Comparison of ENCODE assay signal across 14 cellular contexts in the genomic region with DNA sequence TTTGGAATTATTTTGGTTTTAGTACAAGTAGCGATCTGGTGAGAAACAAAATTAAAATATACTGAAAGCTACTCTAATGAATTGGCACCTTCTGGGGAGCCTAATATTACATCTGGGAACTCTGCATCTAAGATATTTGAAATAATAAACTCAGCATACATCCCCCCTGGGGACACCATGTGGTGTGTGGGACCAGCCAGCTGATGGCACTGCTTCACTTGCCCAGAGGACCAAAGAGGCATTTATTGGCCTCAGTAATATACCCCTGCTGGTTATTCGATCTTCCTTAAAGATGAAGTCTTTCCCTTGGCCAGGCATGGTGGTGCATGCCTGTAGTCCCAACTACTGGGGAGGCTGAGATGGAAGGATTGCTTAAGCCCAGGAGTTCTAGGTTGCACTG.
A peak's percentile ranks its signal among the peaks of the same experiment; 100 is the strongest.
DNase-seq lines count a peak whose midpoint lies in the region; ATAC-seq, FAIRE-seq and TF ChIP-seq lines count a peak whose summit lies in the region.
"Had no signal": no experiment of that assay in that cellular context is flagged by ENCODE, and none has a peak within 500 bp of the region (broad histone marks: within the 10 kb centered on the region; RNA-seq: fewer than 3 reads in every experiment).

No MANE protein-coding gene starts in this region.

- no peak overlapping the region for H3K4me2 ChIP-seq in A549
- H3K4me2 ChIP-seq: BLaER1 had no signal

- H3K4me1 ChIP-seq in A549 (peaks cover 12% of the 10 kb centered on the region; the same call in 2 of the 3 replicates), heart right ventricle (no peaks in the 10 kb centered on the region)
- H3K4me1 ChIP-seq: ascending aorta, BLaER1, stomach had no signal

- H3K36me3 ChIP-seq in heart right ventricle, result no peaks in the 10 kb centered on the region
- H3K36me3 ChIP-seq: ascending aorta, BLaER1, stomach had no signal

- FAIRE-seq in A549 (lab: Jason Lieb, UNC), result no peak
- FAIRE-seq in GM12891 (lab: Jason Lieb, UNC), result no peak

- no peak for TF ChIP-seq EP300 in A549 (IDR thresholded peaks at IDR 0.05)

- TF ChIP-seq CTCF in A549 (IDR thresholded peaks at IDR 0.05) (no peak; the same call in 2 of the 3 replicates), heart right ventricle (IDR thresholded peaks at IDR 0.05) (peak in 7 of 9 donors; percentile 33 to 51 (median 34))

- TF ChIP-seq RAD21 in A549 (conservative IDR thresholded peaks at IDR 0.05 in 1 of 2, IDR thresholded peaks at IDR 0.05 in 1 of 2), result peak; percentile 32 to 33; a peak in 2 of 5 replicates

- peaks cover 0 to 6% (median 0%) of the 10 kb centered on the region in 7 donors for H3K27me3 ChIP-seq in heart right ventricle
- H3K27me3 ChIP-seq: ascending aorta, BLaER1, stomach had no signal

- POLR2A ChIA-PET in A549 (lab: Yijun Ruan, JAX), result no interaction called here

- H3K27ac ChIP-seq in A549 (no peak overlapping the region), heart right ventricle (no peak overlapping the region)
- H3K27ac ChIP-seq: ascending aorta, BLaER1, stomach had no signal

- no peak overlapping the region for H3K4me3 ChIP-seq in A549
- no peak overlapping the region for H3K4me3 ChIP-seq in heart right ventricle
- H3K4me3 ChIP-seq: ascending aorta, BLaER1, stomach had no signal

- TF ChIP-seq POLR2A in A549 (IDR thresholded peaks at IDR 0.05; ENCODE audit: low read length), result no peak
- no peak for TF ChIP-seq POLR2A in GM12891 (IDR thresholded peaks at IDR 0.05; ENCODE audit: low read depth, low read length)

- DNase-seq in A549 (ENCODE audit: low read depth in 1 of 2, low spot score in 1 of 2), result peak in 1 of 2 experiments; percentile 37
- peak; percentile 27 for DNase-seq in GM12891 (ENCODE audit: insufficient read length, low spot score)
- DNase-seq in NCI-H82 (lab: John Stamatoyannopoulos, UW), result peak; percentile 72
- DNase-seq in heart right ventricle, result no peak
- DNase-seq in stimulated activated CD4-positive, alpha-beta T cell treated with anti-CD3 and anti-CD28 coated beads, Interleukin-1b, Interleukin-23, amount 100 ng/mL, for 48 hours, result no peak
- no peak for DNase-seq in A172 (ENCODE audit: low spot score)
- no peak for DNase-seq in NOMO-1 treated with dmso at 0.1 percent for 144 hours (lab: John Stamatoyannopoulos, UW; ENCODE audit: unreplicated experiment)
- DNase-seq: activated CD8-positive, alpha-beta memory T cell treated with anti-CD3 and anti-CD28 coated beads for 24 hours; mammary epithelial cell; stomach had no signal

- CTCF ChIA-PET in A549 (lab: Yijun Ruan, JAX), result interaction anchor here (0.6 to 1.1 kb wide), 3 partner anchors 529 to 1921 kb away, joined by 3 read pairs; no protein-coding TSS in a partner anchor

- no peaks in the 10 kb centered on the region for H3K9me3 ChIP-seq in A549
- peaks cover 0 to 11% (median 0%) of the 10 kb centered on the region in 11 donors for H3K9me3 ChIP-seq in heart right ventricle
- H3K9me3 ChIP-seq: ascending aorta, BLaER1, stomach had no signal

- intact Hi-C loops in heart right ventricle (cut with DNase I), result no loop called here

- 30% methylated on average over 2 of the region's 2 CpGs for WGBS in A549 (ENCODE audit: missing lambda C conversion rate)
- WGBS in heart right ventricle, 2 donors, result 69 to 70% methylated on average over 2 of the region's 2 CpGs

- ATAC-seq in A549, result peak; percentile 43 to 70; a peak in 3 of 6 replicates
- ATAC-seq in heart right ventricle, result peak in 3 of 8 donors; percentile 46 to 55 (median 49)
- no peak for ATAC-seq in HG03469 (IDR thresholded peaks at IDR 0.05; ENCODE audit: unreplicated experiment)
- ATAC-seq: Panc1 had no signal

TF ChIP-seq in A549, 52 proteins besides CTCF, POLR2A, EP300 and RAD21:
- no peak for TF ChIP-seq FOSL2 (IDR thresholded peaks at IDR 0.05)
- TF ChIP-seq FOSL2 (CRISPR knock-in tag; IDR thresholded peaks at IDR 0.05), result no peak
- TF ChIP-seq SMC3 (IDR thresholded peaks at IDR 0.05), result peak; percentile 4; the same call in 1 of the 3 replicates

TF ChIP-seq in GM12891, 5 proteins besides CTCF, POLR2A, EP300 and RAD21:
- TF ChIP-seq PAX5 (IDR thresholded peaks at IDR 0.05; ENCODE audit: insufficient read depth, low read length, severe bottlenecking) (no peak), POLR2AphosphoS5 (IDR thresholded peaks at IDR 0.05; ENCODE audit: low read depth, low read length) (no peak), SPI1 (IDR thresholded peaks at IDR 0.05; ENCODE audit: low read depth, low read length) (no peak), TAF1 (IDR thresholded peaks at IDR 0.05; ENCODE audit: low read depth, low read length) (no peak), POU2F2 (IDR thresholded peaks at IDR 0.05; ENCODE audit: low read depth, low read length) (no peak)
TF ChIP-seq in GM12891: peak in this region for 0.

Comparison
In these comparisons a context has a peak if more than half of its experiments do, and no peak if none do; other contexts are left out.
1. DNase-seq: peak in GM12891 (single experiment) and NCI-H82 (single experiment); none in heart right ventricle (0 of 2), stimulated activated CD4-positive, alpha-beta T cell treated with anti-CD3 and anti-CD28 coated beads, Interleukin-1b, Interleukin-23, amount 100 ng/mL, for 48 hours (single experiment), A172 (single experiment) and NOMO-1 treated with dmso at 0.1 percent for 144 hours (single experiment).